Comparison of ENCODE assay signal across 8 cellular contexts in genomic region chr9:34611811-34612787, GRCh38. TPM values are rescaled to one million over a fixed set of nuclear protein-coding genes. Genes with fewer than 3 reads are reported as not detected.
DNase-seq lines count a peak whose midpoint lies in the region; ATAC-seq, FAIRE-seq and TF ChIP-seq lines count a peak whose summit lies in the region.

A gene with protein sequence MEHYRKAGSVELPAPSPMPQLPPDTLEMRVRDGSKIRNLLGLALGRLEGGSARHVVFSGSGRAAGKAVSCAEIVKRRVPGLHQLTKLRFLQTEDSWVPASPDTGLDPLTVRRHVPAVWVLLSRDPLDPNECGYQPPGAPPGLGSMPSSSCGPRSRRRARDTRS (minus strand): TSS chr9:34612097. CDS start chr9:34611296, 801 bp downstream.

- peak; percentile 82 to 97 for TF ChIP-seq POLR2A in HepG2 (IDR thresholded peaks at IDR 0.05; ENCODE audit: insufficient read depth in 1 of 2, low read depth in 2 of 2, low read length in 2 of 2)

- H3K27ac Mint-ChIP-seq in dendritic cell treated with granulocyte-macrophage colony-stimulating factor and Interleukin-4, amounts not matched to agents 40 ng/mL and 50 ng/mL, for 4 days, result peak within 1 kb of the TSS; percentile 94

- H2AFZ ChIP-seq in HepG2 (ENCODE audit: low read length), result no peak within 1 kb of the TSS

- intact Hi-C loops in dendritic cell treated with granulocyte-macrophage colony-stimulating factor and Interleukin-4, amounts not matched to agents 40 ng/mL and 50 ng/mL, for 4 days (cut with micrococcal nuclease), result loop anchor here (1.0 kb wide), 2 partner anchors 22 to 154 kb away; partner anchors contain the start of genes DNAI1 and FAM219A
- intact Hi-C loops in HepG2 (cut with micrococcal nuclease; ENCODE audit: unreplicated experiment), result loop anchor here (1.0 kb wide), 2 partner anchors 8 to 22 kb away; partner anchors contain the start of gene DCTN3

- H3K4me3 ChIP-seq in HepG2 (replicated peaks in 1 of 3; ENCODE audit: insufficient read depth in 1 of 3, low read depth in 2 of 3, low read length in 3 of 3), result peak within 1 kb of the TSS; percentile 84 to 91 (median 89)

- DNase-seq in AG08396 (ENCODE audit: low spot score), result peak; percentile 98
- DNase-seq in NCI-H345 (lab: John Stamatoyannopoulos, UW), result peak; percentile 88
- DNase-seq in activated CD4-positive, alpha-beta T cell treated with anti-CD3 and anti-CD28 coated beads, Interleukin-2, amount 50 U/mL, for 1 hour, result peak; percentile 74
- DNase-seq in HepG2 (ENCODE audit: low spot score), result peak; percentile 62
- peak; percentile 77 to 83 for DNase-seq in stimulated activated CD4-positive, alpha-beta T cell treated with anti-CD3 and anti-CD28 coated beads, Interleukin-2, amount 100 ng/mL, for 48 hours

- FAIRE-seq in HepG2 (lab: Jason Lieb, UNC), result no peak

- peaks cover 0 to 4% of the 10 kb centered on the region in 2 experiments; a peak in 1 of 5 replicates for H3K36me3 ChIP-seq in HepG2 (replicated peaks in 1 of 2; ENCODE audit: control insufficient read depth in 1 of 2, insufficient read depth in 2 of 2, low read length in 2 of 2)

- H3K4me2 ChIP-seq in HepG2 (ENCODE audit: low read depth, low read length), result peak within 1 kb of the TSS; percentile 77

- WGBS in HepG2 (ENCODE audit: low lambda C conversion rate), result 4% methylated on average over 21 of the region's 77 CpGs

- H3K27me3 ChIP-seq in HepG2 (ENCODE audit: control insufficient read depth in 1 of 2, insufficient read depth in 2 of 2, low read length in 2 of 2), result no peaks in the 10 kb centered on the region

- H3K4me3 Mint-ChIP-seq in dendritic cell treated with granulocyte-macrophage colony-stimulating factor and Interleukin-4, amounts not matched to agents 40 ng/mL and 50 ng/mL, for 4 days, result peak within 1 kb of the TSS; percentile 86

- H3K9ac ChIP-seq in HepG2 (ENCODE audit: insufficient read depth, low read depth, low read length), result peak within 1 kb of the TSS; percentile 95

- H3K4me1 Mint-ChIP-seq in dendritic cell treated with granulocyte-macrophage colony-stimulating factor and Interleukin-4, amounts not matched to agents 40 ng/mL and 50 ng/mL, for 4 days (ENCODE audit: low read depth), result peaks cover 33% of the 10 kb centered on the region

- no peaks in the 10 kb centered on the region for H3K27me3 Mint-ChIP-seq in dendritic cell treated with granulocyte-macrophage colony-stimulating factor and Interleukin-4, amounts not matched to agents 40 ng/mL and 50 ng/mL, for 4 days

- H3K27ac ChIP-seq in HepG2 (ENCODE audit: extremely low read length, insufficient read depth, low read length), result peak within 1 kb of the TSS; percentile 78

- H3K4me1 ChIP-seq in HepG2 (ENCODE audit: insufficient read depth, low read length), result peaks cover 33% of the 10 kb centered on the region

- POLR2A ChIA-PET in HepG2 (lab: Yijun Ruan, JAX), result interaction anchor here (0.7 to 2.2 kb wide), 6 partner anchors 17 to 53 kb away, joined by 3 to 13 read pairs (median 4); partner anchors contain the start of genes ARID3C, GALT and SIGMAR1

- TF ChIP-seq EP300 in HepG2 (IDR thresholded peaks at IDR 0.05; ENCODE audit: low read depth in 2 of 2, low read length in 2 of 2) (no peak), HepG2 (CRISPR knock-in tag; IDR thresholded peaks at IDR 0.05; ENCODE audit: borderline replicate concordance) (no peak)

- H3K9me3 ChIP-seq in HepG2 (ENCODE audit: low read length), result no peaks in the 10 kb centered on the region

- peak; percentile 87 for ATAC-seq in GM18867 (IDR thresholded peaks at IDR 0.05; ENCODE audit: unreplicated experiment)
- peak; percentile 67 for ATAC-seq in HG03097 (IDR thresholded peaks at IDR 0.05; ENCODE audit: low FRiP score, unreplicated experiment)
- ATAC-seq in HepG2, result peak; percentile 93

- H3K79me2 ChIP-seq in HepG2 (ENCODE audit: insufficient read depth, low read length), result peaks cover 6% of the 10 kb centered on the region

- peak; percentile 3; the same call in 1 of the 2 replicates for TF ChIP-seq RAD21 in HepG2 (CRISPR knock-in tag; IDR thresholded peaks at IDR 0.05)

- CTCF ChIA-PET in HepG2 (lab: Yijun Ruan, JAX; ENCODE audit: low intra/inter-chr PET ratio, low total read pairs), result interaction anchor here (1.1 to 3.5 kb wide), 3 partner anchors 21 to 63 kb away, joined by 3 to 54 read pairs (median 6); no protein-coding TSS in a partner anchor

- peaks cover 47% of the 10 kb centered on the region for H3K36me3 Mint-ChIP-seq in dendritic cell treated with granulocyte-macrophage colony-stimulating factor and Interleukin-4, amounts not matched to agents 40 ng/mL and 50 ng/mL, for 4 days (ENCODE audit: low read depth)

- H3K9me3 Mint-ChIP-seq in dendritic cell treated with granulocyte-macrophage colony-stimulating factor and Interleukin-4, amounts not matched to agents 40 ng/mL and 50 ng/mL, for 4 days, result no peaks in the 10 kb centered on the region

- in situ Hi-C loops in HepG2 (cut with HindIII; ENCODE audit: extremely low pct_ligation_motif_present, low pct_unique_long_range_greater_than_20kb), result no loop called here

- BruUV-seq in HepG2 (replicated peaks; lab: Mats Ljungman, UMichigan), result TSS peak; percentile 89

- H4K20me1 ChIP-seq in HepG2 (ENCODE audit: insufficient read depth, low read length), result no peaks in the 10 kb centered on the region; the same call in 1 of the 2 replicates

- peak; percentile 25; the same call in 1 of the 2 replicates for TF ChIP-seq CTCF in HepG2 (CRISPR knock-in tag; IDR thresholded peaks at IDR 0.05)

TF ChIP-seq in HepG2, 621 proteins besides CTCF, POLR2A, EP300 and RAD21 (continues in another document):
- TF ChIP-seq KLF11 (CRISPR knock-in tag; IDR thresholded peaks at IDR 0.05) (peak; percentile 50; the same call in 1 of the 2 replicates), GABPB1 (CRISPR knock-in tag; IDR thresholded peaks at IDR 0.05) (peak; percentile 67; the same call in 1 of the 2 replicates), ZBTB10 (CRISPR knock-in tag; IDR thresholded peaks at IDR 0.05; ENCODE audit: borderline replicate concordance) (no peak), ZNF263 (CRISPR knock-in tag; IDR thresholded peaks at IDR 0.05) (0 out of 2 replicates have a peak, but pooled peaks have one; percentile 5), NFKB2 (CRISPR knock-in tag; IDR thresholded peaks at IDR 0.05; ENCODE audit: borderline replicate concordance) (peak; percentile 13; the same call in 1 of the 2 replicates), ZSCAN25 (CRISPR knock-in tag; IDR thresholded peaks at IDR 0.05) (no peak), SOX5 (CRISPR knock-in tag; IDR thresholded peaks at IDR 0.05; ENCODE audit: borderline replicate concordance) (peak; percentile 29; the same call in 1 of the 2 replicates), YY1 (IDR thresholded peaks at IDR 0.05; ENCODE audit: insufficient read depth, insufficient replicate concordance, low read depth, low read length) (peak; percentile 94)

RNA-seq across cellular contexts. Expression of the gene that starts here (rescaled TPM):
- 24.5 and 32.1 TPM in 2 replicates for total RNA-seq in HepG2 (2016; rRNA removed; fragmentation: Illumina TruSeq; extraction: Trizol)
- 11.7 and 12.9 TPM in 2 replicates for total RNA-seq in HepG2 (2016; cell fraction: cytosol; rRNA removed; fragmentation: Illumina TruSeq; extraction: Trizol; ENCODE audit: low read depth)
- total RNA-seq in HepG2 (2016; cell fraction: insoluble cytoplasmic fraction; rRNA removed; fragmentation: Illumina TruSeq; extraction: Trizol), result 25.9 and 30.1 TPM in 2 replicates
- 15.6 and 18.9 TPM in 2 replicates for total RNA-seq in HepG2 (2016; cell fraction: membrane; rRNA removed; fragmentation: Illumina TruSeq; extraction: Trizol)
- 10.0 and 12.4 TPM in 2 replicates for total RNA-seq in HepG2 (2016; cell fraction: nucleus; rRNA removed; fragmentation: Illumina TruSeq; extraction: Trizol)
- polyA plus RNA-seq in HepG2 (2011; rRNA removed), result 27.3 and 31.2 TPM in 2 replicates
- polyA plus RNA-seq in HepG2 (2011; cell fraction: cytosol; rRNA removed), result 27.2 and 38.8 TPM in 2 replicates
- polyA plus RNA-seq in HepG2 (2011; cell fraction: nucleus; rRNA removed), result 14.2 and 16.4 TPM in 2 replicates
- polyA plus RNA-seq in HepG2 (2012), result 15.8 and 18.2 TPM in 2 replicates
- 11.0 and 13.0 TPM in 2 replicates for polyA plus RNA-seq in HepG2 (2016; cell fraction: cytosol; fragmentation: Illumina TruSeq; extraction: Trizol; ENCODE audit: low read depth)
- polyA plus RNA-seq in HepG2 (2016; cell fraction: insoluble cytoplasmic fraction; fragmentation: Illumina TruSeq; extraction: Trizol; ENCODE audit: low read depth), result 26.3 and 26.5 TPM in 2 replicates
- polyA plus RNA-seq in HepG2 (2016; cell fraction: membrane; fragmentation: Illumina TruSeq; extraction: Trizol; ENCODE audit: low read depth), result 11.2 and 12.0 TPM in 2 replicates
- 13.1 and 17.9 TPM in 2 replicates for polyA plus RNA-seq in HepG2 (2016; cell fraction: nucleus; fragmentation: Illumina TruSeq; extraction: Trizol; ENCODE audit: insufficient read depth, low read depth)
- 17.6 and 31.0 TPM in 2 replicates for polyA minus RNA-seq in HepG2 (2011; rRNA and poly(A)+ RNA removed; ENCODE audit: low replicate concordance)
- 11.2 and 11.8 TPM in 2 replicates for polyA minus RNA-seq in HepG2 (2011; cell fraction: cytosol; rRNA and poly(A)+ RNA removed)
- polyA minus RNA-seq in HepG2 (2011; cell fraction: nucleus; rRNA and poly(A)+ RNA removed), result 5.3 and 5.7 TPM in 2 replicates

Comparison
In these comparisons a context has a peak if more than half of its experiments do, and no peak if none do; other contexts are left out.
1. Peak in every context shown above with its lines: DNase-seq, ATAC-seq, H3K4me3 ChIP-seq and H3K27ac ChIP-seq.